ENCODE assay signal across 8 cellular contexts in the genomic region with DNA sequence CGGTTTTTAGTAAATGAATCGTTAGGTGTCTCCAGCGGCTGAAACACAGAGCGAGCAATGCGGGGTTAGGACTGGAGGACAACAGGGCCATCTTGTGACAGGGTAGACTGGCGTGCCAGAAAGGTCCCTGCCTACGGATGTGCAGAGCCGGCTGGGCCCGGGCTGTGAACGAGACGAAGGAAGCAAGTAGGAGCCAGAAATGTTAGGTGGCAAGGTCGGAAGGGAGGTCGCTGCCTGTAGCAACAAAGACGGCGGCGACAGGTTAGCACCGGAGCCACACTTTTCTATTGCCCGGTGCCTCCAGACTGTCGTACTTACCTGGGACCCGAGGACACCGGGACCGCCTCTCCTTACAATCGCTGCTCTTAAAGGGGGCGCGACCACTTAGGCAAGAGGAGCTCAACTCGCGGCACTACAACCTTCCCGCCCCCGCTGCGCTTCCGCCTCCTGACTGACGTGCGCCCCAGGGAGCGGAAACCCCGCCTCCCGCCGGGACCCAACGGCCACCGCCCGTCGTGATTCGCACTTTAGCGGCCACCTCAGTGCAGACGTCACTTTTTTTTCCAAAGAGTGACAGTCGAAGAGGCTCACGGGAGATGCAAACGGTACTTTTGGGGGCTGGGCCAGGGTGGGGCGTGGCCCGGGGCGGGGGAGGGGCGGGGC. TPM values are rescaled to one million over a fixed set of nuclear protein-coding genes. Genes with fewer than 3 reads are reported as not detected.
A peak's percentile ranks its signal among the peaks of the same experiment; 100 is the strongest.
DNase-seq lines count a peak whose midpoint lies in the region; ATAC-seq and TF ChIP-seq lines count a peak whose summit lies in the region.

A gene with protein sequence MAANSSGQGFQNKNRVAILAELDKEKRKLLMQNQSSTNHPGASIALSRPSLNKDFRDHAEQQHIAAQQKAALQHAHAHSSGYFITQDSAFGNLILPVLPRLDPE (minus strand): TSS at position 449 of the 663 bp plus-strand sequence. CDS start 1,632 bp downstream, outside the sequence.

- peaks cover 0 to 4% of the 10 kb centered on the region in 2 donors for H3K36me3 ChIP-seq in ascending aorta

- TF ChIP-seq CTCF in ascending aorta (IDR thresholded peaks at IDR 0.05) = no peak

- DNase-seq in NCI-H187 (lab: John Stamatoyannopoulos, UW) = peak; percentile 68 to 87
- DNase-seq in T-helper 2 cell = peak; percentile 96 to 99 (median 97)
- peak; percentile 87 to 97 for DNase-seq in ascending aorta (ENCODE audit: low spot score in 2 of 2)
- DNase-seq in hepatic stellate cell (ENCODE audit: low spot score) = peak; percentile 95
- peak; percentile 93 for DNase-seq in renal cortical epithelial cell (ENCODE audit: low read depth)
- no peak for DNase-seq in cortex of kidney (lab: John Stamatoyannopoulos, UW)

- ATAC-seq in GM18499 (IDR thresholded peaks at IDR 0.05; ENCODE audit: insufficient read depth, unreplicated experiment) (peak; percentile 64), HG02943 (IDR thresholded peaks at IDR 0.05; ENCODE audit: low read depth, unreplicated experiment) (peak; percentile 94)

- H3K27ac ChIP-seq in ascending aorta = peak within 1 kb of the TSS; percentile 83 to 85

- intact Hi-C loops in ascending aorta (cut with DNase I) = loop anchor here (1.0 to 5.0 kb wide), 8 partner anchors 33 to 550 kb away; a partner anchor contains a TSS

- peaks cover 0 to 8% of the 10 kb centered on the region in 2 donors for H3K4me1 ChIP-seq in ascending aorta

- no peaks in the 10 kb centered on the region for H3K27me3 ChIP-seq in ascending aorta

- peak within 1 kb of the TSS; percentile 83 for H3K4me3 ChIP-seq in ascending aorta

- H3K9me3 ChIP-seq in ascending aorta = no peaks in the 10 kb centered on the region

RNA-seq across cellular contexts. Expression of the gene that starts here (rescaled TPM):
- total RNA-seq in ascending aorta (37.8 TPM), renal cortical epithelial cell (22.4 and 43.0 TPM in 2 replicates)
